In genomic region chr7:134932707-134933370, GRCh38 we compare ENCODE assay signal across 8 cellular contexts. TPM values are rescaled to one million over a fixed set of nuclear protein-coding genes. Genes with fewer than 3 reads are reported as not detected.
DNase-seq lines count a peak whose midpoint lies in the region; ATAC-seq and TF ChIP-seq lines count a peak whose summit lies in the region.

No MANE protein-coding gene starts in this region.

- no peaks in the 10 kb centered on the region for H3K27me3 Mint-ChIP-seq in central memory CD8-positive, alpha-beta T cell

- H3K9me3 ChIP-seq in psoas muscle = no peaks in the 10 kb centered on the region

- peak overlapping the region; percentile 7 for H3K4me3 Mint-ChIP-seq in central memory CD8-positive, alpha-beta T cell

- H3K4me3 ChIP-seq in psoas muscle = no peak overlapping the region

- DNase-seq in central memory CD8-positive, alpha-beta T cell (ENCODE audit: low spot score in 2 of 2) = no peak
- DNase-seq in psoas muscle (peak in 1 of 2 donors; percentile 26), NCI-H510A (lab: John Stamatoyannopoulos, UW) (no peak), GM19240 (ENCODE audit: insufficient read length, low spot score) (no peak)

- H3K36me3 ChIP-seq in psoas muscle (ENCODE audit: insufficient read depth in 1 of 2, low read depth in 1 of 2) = peaks cover 0 to 3% of the 10 kb centered on the region in 2 donors

- H3K4me1 Mint-ChIP-seq in central memory CD8-positive, alpha-beta T cell = peaks cover 9% of the 10 kb centered on the region

- 77 to 86% (median 85%) methylated on average over 17 of the region's 17 CpGs for WGBS in psoas muscle, 3 donors

- no peaks in the 10 kb centered on the region for H3K36me3 Mint-ChIP-seq in central memory CD8-positive, alpha-beta T cell (ENCODE audit: insufficient read depth)

- peaks cover 3% of the 10 kb centered on the region for H3K4me1 ChIP-seq in psoas muscle

- no peak for TF ChIP-seq CTCF in psoas muscle (IDR thresholded peaks at IDR 0.05)

- no peaks in the 10 kb centered on the region for H3K27me3 ChIP-seq in psoas muscle (ENCODE audit: insufficient read depth in 3 of 3, low read length in 2 of 3)

- ATAC-seq in GM18517 (IDR thresholded peaks at IDR 0.05; ENCODE audit: unreplicated experiment) = peak; percentile 70
- ATAC-seq in HG02884 (IDR thresholded peaks at IDR 0.05; ENCODE audit: unreplicated experiment) = peak; percentile 44
- ATAC-seq in central memory CD8-positive, alpha-beta T cell (replicated peaks; ENCODE audit: extremely low read depth, poor library complexity, severe bottlenecking) = no peak
- peak in 1 of 4 donors; percentile 40 for ATAC-seq in psoas muscle
- no peak for ATAC-seq in HG03025 (IDR thresholded peaks at IDR 0.05; ENCODE audit: low FRiP score, unreplicated experiment)
- ATAC-seq in HG03045 (IDR thresholded peaks at IDR 0.05; ENCODE audit: unreplicated experiment) = no peak

- peak overlapping the region; percentile 38 for H3K27ac Mint-ChIP-seq in central memory CD8-positive, alpha-beta T cell (ENCODE audit: low read depth)

- peak overlapping the region; percentile 24 for H3K27ac ChIP-seq in psoas muscle

- no peaks in the 10 kb centered on the region for H3K9me3 Mint-ChIP-seq in central memory CD8-positive, alpha-beta T cell

- intact Hi-C loops in psoas muscle (cut with DNase I) = no loop called here

RNA-seq across cellular contexts. Expression of gene AGBL3, which starts 53.5 kb away (rescaled TPM):
- 1 to 10 TPM; 1.1 to 3.5 (median 2.3) TPM for total RNA-seq in psoas muscle
- 1 to 10 TPM in 1 of 3 donors, under 1 TPM in 2; 0.51 to 1.3 (median 0.76) TPM for polyA plus RNA-seq in psoas muscle

Comparison
In these comparisons a context has a peak if more than half of its experiments do, and no peak if none do; other contexts are left out.
1. ATAC-seq: peak in GM18517 (single experiment) and HG02884 (single experiment); none in central memory CD8-positive, alpha-beta T cell (single experiment), HG03025 (single experiment) and HG03045 (single experiment).